21 cellular contexts compared by ENCODE assay signal in the genomic region with DNA sequence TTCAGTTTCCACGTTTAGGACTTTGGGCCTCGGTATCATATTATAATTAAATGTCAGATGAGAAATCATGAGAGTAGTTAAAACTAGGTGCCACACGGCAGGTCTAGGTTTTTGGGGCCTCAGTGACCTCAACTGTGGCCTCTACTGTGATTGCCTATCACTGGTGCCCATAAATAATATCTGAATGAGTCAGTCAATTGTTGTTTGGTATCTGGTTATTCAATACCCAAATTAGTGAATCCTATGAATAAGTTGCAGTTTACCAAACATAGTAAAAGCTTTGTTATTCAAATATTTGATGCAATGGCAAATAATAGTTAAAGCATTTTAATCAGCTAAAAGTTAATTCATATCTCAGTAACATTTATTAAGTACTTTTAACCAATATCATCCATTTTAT.
DNase-seq lines count a peak whose midpoint lies in the region; ATAC-seq and TF ChIP-seq lines count a peak whose summit lies in the region.
"Had no signal": no experiment of that assay in that cellular context is flagged by ENCODE, and none has a peak within 500 bp of the region (broad histone marks: within the 10 kb centered on the region; RNA-seq: fewer than 3 reads in every experiment).

No MANE protein-coding gene starts in this region.

- H3K9me3 ChIP-seq in SJSA1 (replicated peaks) (no peaks in the 10 kb centered on the region), fibroblast of lung (ENCODE audit: control insufficient read depth, insufficient read depth, low read depth, low read length) (no peaks in the 10 kb centered on the region), smooth muscle cell (replicated peaks; ENCODE audit: low read depth) (no peaks in the 10 kb centered on the region)
- H3K9me3 ChIP-seq: ovary, stomach, tibial nerve had no signal

- H3K79me2 ChIP-seq in fibroblast of lung (ENCODE audit: control insufficient read depth, insufficient read depth, low read length) (peaks cover 2% of the 10 kb centered on the region), smooth muscle cell (ENCODE audit: low read depth) (peaks cover 27% of the 10 kb centered on the region)

- H3K9ac ChIP-seq in fibroblast of lung (ENCODE audit: insufficient read depth, low read length) (no peak overlapping the region), smooth muscle cell (ENCODE audit: low read depth) (no peak overlapping the region)

- no peak for TF ChIP-seq CTCF in fibroblast of lung (conservative IDR thresholded peaks at IDR 0.05 in 1 of 2, IDR thresholded peaks at IDR 0.05 in 1 of 2; ENCODE audit: low read depth in 1 of 2, low read length in 2 of 2)
- no peak for TF ChIP-seq CTCF in smooth muscle cell (IDR thresholded peaks at IDR 0.05; ENCODE audit: borderline replicate concordance, insufficient read depth, poor library complexity, severe bottlenecking)

- no peak for ATAC-seq in HG02798 (IDR thresholded peaks at IDR 0.05; ENCODE audit: poor library complexity, unreplicated experiment)
- ATAC-seq: activated naive CD4-positive, alpha-beta T cell treated with anti-CD3 and anti-CD28 coated beads, Interleukin-2, amount 50 U/mL, for 72 hours; left colon had no signal

- H3K27ac ChIP-seq in SJSA1: 0 out of 2 replicates have a peak overlapping the region, but pooled peaks have one; percentile 22
- no peak overlapping the region for H3K27ac ChIP-seq in fibroblast of lung (ENCODE audit: insufficient read depth, low read length)
- peak overlapping the region; percentile 25 for H3K27ac ChIP-seq in smooth muscle cell (ENCODE audit: low read depth)
- H3K27ac ChIP-seq: ovary, stomach, VCaP had no signal

- no peaks in the 10 kb centered on the region for H3K27me3 ChIP-seq in SJSA1 (replicated peaks)
- H3K27me3 ChIP-seq in fibroblast of lung (ENCODE audit: control insufficient read depth, insufficient read depth, low read length): no peaks in the 10 kb centered on the region
- H3K27me3 ChIP-seq in smooth muscle cell (ENCODE audit: low read depth): no peaks in the 10 kb centered on the region
- H3K27me3 ChIP-seq: ovary, stomach, tibial nerve had no signal

- H3K4me3 ChIP-seq in SJSA1 (no peak overlapping the region), fibroblast of lung (replicated peaks in 1 of 4; ENCODE audit: control extremely low read depth in 1 of 4, insufficient read depth in 1 of 4, low read depth in 3 of 4, low read length in 4 of 4) (no peak overlapping the region), smooth muscle cell (no peak overlapping the region)
- H3K4me3 ChIP-seq: ovary, stomach, tibial nerve had no signal

- H3K4me2 ChIP-seq in fibroblast of lung (ENCODE audit: extremely low read depth, insufficient read depth, low read length): peak overlapping the region; percentile 58
- peak overlapping the region; percentile 12 for H3K4me2 ChIP-seq in smooth muscle cell

- no peaks in the 10 kb centered on the region for H3F3A ChIP-seq in smooth muscle cell (ENCODE audit: low read depth)

- no peaks in the 10 kb centered on the region for H3K36me3 ChIP-seq in SJSA1
- no peaks in the 10 kb centered on the region for H3K36me3 ChIP-seq in fibroblast of lung (ENCODE audit: control insufficient read depth, insufficient read depth, low read length)
- no peaks in the 10 kb centered on the region for H3K36me3 ChIP-seq in smooth muscle cell (ENCODE audit: low read depth)
- H3K36me3 ChIP-seq: ovary, stomach, tibial nerve had no signal

- H3K4me1 ChIP-seq in SJSA1 (replicated peaks) (peaks cover 36% of the 10 kb centered on the region), fibroblast of lung (ENCODE audit: control insufficient read depth, extremely low read depth, insufficient read depth, low read length) (peaks cover 14% of the 10 kb centered on the region), smooth muscle cell (ENCODE audit: low read depth) (peaks cover 38% of the 10 kb centered on the region)

- H4K20me1 ChIP-seq in fibroblast of lung (ENCODE audit: control insufficient read depth, extremely low read depth, insufficient read depth, low read length) (no peaks in the 10 kb centered on the region), smooth muscle cell (ENCODE audit: low read depth) (peaks cover 24% of the 10 kb centered on the region)

- no peak overlapping the region for H2AFZ ChIP-seq in fibroblast of lung (ENCODE audit: low read length)
- no peak overlapping the region for H2AFZ ChIP-seq in smooth muscle cell (ENCODE audit: low read depth)

- 75% methylated on average over 3 of the region's 3 CpGs for WGBS in smooth muscle cell (ENCODE audit: low lambda C conversion rate)

- DNase-seq in ELR (ENCODE audit: low read depth) (peak; percentile 36), SJSA1 (ENCODE audit: low read depth in 1 of 2, low spot score in 2 of 2) (no peak), fibroblast of lung (ENCODE audit: low read depth in 2 of 2) (no peak), smooth muscle cell (lab: John Stamatoyannopoulos, UW; ENCODE audit: unreplicated experiment) (no peak), NCI-H82 (lab: John Stamatoyannopoulos, UW) (no peak), SW480 (ENCODE audit: low spot score) (no peak)
- DNase-seq in stimulated activated naive CD4-positive, alpha-beta T cell treated with Interleukin-2 at 50 U/mL for 16 hours (lab: John Stamatoyannopoulos, UW): no peak
- DNase-seq: activated CD4-positive, alpha-beta T cell treated with anti-CD3 and anti-CD28 coated beads, Interleukin-2, amount 10 ng/mL, durations not matched to agents 7 days and 5 days; cerebellar nuclear complex; effector memory CD4-positive, alpha-beta T cell; foreskin melanocyte; left colon; naive B cell; NCI-H1694 treated with DMSO at 0.1 percent for 48 hours; NCI-H2171 treated with DMSO at 0.1 percent for 48 hours; ovary; stomach had no signal
